Comparison of ENCODE assay signal across 12 cellular contexts in the genomic region with DNA sequence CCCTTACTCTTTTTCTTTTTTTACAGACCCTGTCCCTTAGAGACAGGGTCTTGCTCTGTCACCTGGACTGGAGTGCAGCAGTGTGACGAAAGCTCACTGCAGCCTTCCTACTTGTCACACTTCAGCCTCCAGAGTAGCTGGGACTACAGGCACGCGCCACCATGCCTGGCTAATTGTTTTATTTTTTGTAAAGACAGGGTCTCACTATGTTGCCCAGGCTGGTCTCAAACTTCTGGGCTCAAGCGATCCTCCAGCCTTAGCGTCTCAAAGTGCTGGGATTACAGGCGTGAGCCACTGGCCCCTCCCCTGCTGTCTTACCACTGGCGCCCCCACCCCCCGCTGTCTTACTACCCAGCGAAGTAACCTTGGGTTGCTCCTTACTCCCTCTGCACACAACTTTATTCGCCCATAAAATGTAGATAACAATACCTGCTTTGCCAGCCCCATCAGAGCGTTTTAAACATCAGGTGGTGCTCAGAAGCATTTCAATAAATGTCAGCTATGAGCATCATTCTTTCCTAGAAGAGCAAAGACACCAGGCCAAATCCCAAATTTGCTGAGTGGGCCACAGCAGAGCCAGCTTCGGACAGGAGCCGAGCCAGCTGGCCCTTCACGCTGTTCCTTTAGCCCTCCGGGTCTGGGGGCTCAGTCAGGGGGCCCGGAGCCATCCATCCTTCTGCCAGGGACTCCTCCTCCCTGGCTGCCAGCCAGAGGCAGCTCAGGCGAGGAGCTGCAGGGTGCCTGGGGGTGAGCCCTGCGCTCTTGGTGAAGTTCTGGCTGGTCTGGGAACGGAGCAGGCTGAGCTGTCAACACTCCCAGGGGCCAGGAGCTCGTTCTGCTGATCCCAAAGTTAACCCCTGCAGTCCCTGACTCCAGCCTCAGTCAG. TPM values are rescaled to one million over a fixed set of nuclear protein-coding genes. Genes with fewer than 3 reads are reported as not detected.
DNase-seq lines count a peak whose midpoint lies in the region; ATAC-seq and TF ChIP-seq lines count a peak whose summit lies in the region.
"Had no signal": no experiment of that assay in that cellular context is flagged by ENCODE, and none has a peak within 500 bp of the region (broad histone marks: within the 10 kb centered on the region; RNA-seq: fewer than 3 reads in every experiment).

No MANE protein-coding gene starts in this region.

- H3K27me3 ChIP-seq in testis = no peaks in the 10 kb centered on the region

- peak overlapping the region in 3 of 5 experiments; percentile 28 to 66 (median 38) for H3K4me3 Mint-ChIP-seq in brain
- H3K4me3 Mint-ChIP-seq: activated CD8-positive, alpha-beta memory T cell treated with anti-CD3 and anti-CD28 coated beads, Interleukin-2, amount 10 ng/mL, durations not matched to agents 7 days and 5 days; T-cell had no signal

- intact Hi-C loops in testis (cut with DNase I; ENCODE audit: low total_unique reads) = no loop called here

- 54 to 71% methylated on average over 17 to 20 of the region's 20 CpGs for WGBS in testis, 2 donors

- peaks cover 40% of the 10 kb centered on the region for H3K4me1 Mint-ChIP-seq in brain
- H3K4me1 Mint-ChIP-seq: activated CD8-positive, alpha-beta memory T cell treated with anti-CD3 and anti-CD28 coated beads, Interleukin-2, amount 10 ng/mL, durations not matched to agents 7 days and 5 days; T-cell had no signal

- peaks cover 28% of the 10 kb centered on the region for H3K4me1 ChIP-seq in testis

- no peaks in the 10 kb centered on the region for H3K9me3 ChIP-seq in testis
- H3K9me3 ChIP-seq: neutrophil had no signal

- no peak for ATAC-seq in HG03378 (IDR thresholded peaks at IDR 0.05; ENCODE audit: unreplicated experiment)
- ATAC-seq: activated CD8-positive, alpha-beta memory T cell treated with anti-CD3 and anti-CD28 coated beads, Interleukin-2, amount 10 ng/mL, durations not matched to agents 7 days and 5 days; T-cell had no signal

- DNase-seq in NCI-H146 treated with DMSO at 0.1 percent for 48 hours (lab: John Stamatoyannopoulos, UW; ENCODE audit: unreplicated experiment) = peak; percentile 15
- peak; percentile 63 for DNase-seq in iPS-NIHi7 (ENCODE audit: extremely low spot score)
- DNase-seq in testis = peak; percentile 58
- no peak for DNase-seq in stimulated activated CD4-positive, alpha-beta T cell treated with anti-CD3 and anti-CD28 coated beads, Interleukin-2, amount 100 ng/mL, for 48 hours
- DNase-seq in activated T-cell treated with anti-CD3 and anti-CD28 coated beads for 4 hours = no peak
- DNase-seq: activated CD8-positive, alpha-beta memory T cell treated with anti-CD3 and anti-CD28 coated beads, Interleukin-2, amount 10 ng/mL, durations not matched to agents 7 days and 5 days; NCI-H1930; T-cell had no signal

- no peak overlapping the region for H3K4me3 ChIP-seq in testis

- peaks cover 0 to 8% (median 0%) of the 10 kb centered on the region in 5 experiments for H3K9me3 Mint-ChIP-seq in brain
- H3K9me3 Mint-ChIP-seq: T-cell had no signal

- H3K36me3 Mint-ChIP-seq in brain = no peaks in the 10 kb centered on the region
- H3K36me3 Mint-ChIP-seq: activated CD8-positive, alpha-beta memory T cell treated with anti-CD3 and anti-CD28 coated beads, Interleukin-2, amount 10 ng/mL, durations not matched to agents 7 days and 5 days; T-cell had no signal

- H3K36me3 ChIP-seq in testis (ENCODE audit: low read depth, missing control alignments) = no peaks in the 10 kb centered on the region
- H3K36me3 ChIP-seq: neutrophil had no signal

- peak overlapping the region; percentile 68 to 72 for H3K27ac ChIP-seq in testis
- H3K27ac ChIP-seq: HL-60, neutrophil had no signal

- TF ChIP-seq POLR2A in testis (IDR thresholded peaks at IDR 0.05) = no peak

- TF ChIP-seq CTCF in brain (conservative IDR thresholded peaks at IDR 0.05) (no peak), testis (IDR thresholded peaks at IDR 0.05) (no peak)

- H3K27ac Mint-ChIP-seq in brain = peak overlapping the region in 4 of 5 experiments; percentile 16 to 94 (median 91)
- H3K27ac Mint-ChIP-seq: activated CD8-positive, alpha-beta memory T cell treated with anti-CD3 and anti-CD28 coated beads, Interleukin-2, amount 10 ng/mL, durations not matched to agents 7 days and 5 days; T-cell had no signal

- H3K27me3 Mint-ChIP-seq in brain = peaks cover 7% of the 10 kb centered on the region
- H3K27me3 Mint-ChIP-seq: activated CD8-positive, alpha-beta memory T cell treated with anti-CD3 and anti-CD28 coated beads, Interleukin-2, amount 10 ng/mL, durations not matched to agents 7 days and 5 days had no signal

RNA-seq across cellular contexts. Expression of gene SRL, which starts 24.4 kb away (rescaled TPM):
- polyA plus RNA-seq in brain (ENCODE audit: insufficient read depth, low read depth, low replicate concordance) (3.7 TPM), testis (ENCODE audit: insufficient read depth, low read depth, low replicate concordance) (4.7 TPM)
- total RNA-seq in testis = 1 to 10 TPM; 1.5 to 2.5 TPM
- total RNA-seq: activated CD8-positive, alpha-beta memory T cell treated with anti-CD3 and anti-CD28 coated beads, Interleukin-2, amount 10 ng/mL, durations not matched to agents 7 days and 5 days had no signal

RNA-seq across cellular contexts. Expression of gene TFAP4, which starts 55.3 kb away (rescaled TPM):
- polyA plus RNA-seq in brain (ENCODE audit: insufficient read depth, low read depth, low replicate concordance) = 12.2 TPM
- total RNA-seq in testis = 1 to 10 TPM; 3.1 to 4.8 TPM
- polyA plus RNA-seq in testis (ENCODE audit: insufficient read depth, low read depth, low replicate concordance) = 2.7 TPM

Comparison
In these comparisons a context has a peak if more than half of its experiments do, and no peak if none do; other contexts are left out.
1. DNase-seq: peak in NCI-H146 treated with DMSO at 0.1 percent for 48 hours (single experiment), iPS-NIHi7 (single experiment) and testis (single experiment); none in stimulated activated CD4-positive, alpha-beta T cell treated with anti-CD3 and anti-CD28 coated beads, Interleukin-2, amount 100 ng/mL, for 48 hours (0 of 2) and activated T-cell treated with anti-CD3 and anti-CD28 coated beads for 4 hours (single experiment).